10 cellular contexts compared by ENCODE assay signal in genomic region chr17:2777242-2777867, GRCh38. TPM values are rescaled to one million over a fixed set of nuclear protein-coding genes. Genes with fewer than 3 reads are reported as not detected.
A peak's percentile ranks its signal among the peaks of the same experiment; 100 is the strongest.
DNase-seq lines count a peak whose midpoint lies in the region; ATAC-seq and TF ChIP-seq lines count a peak whose summit lies in the region.
"Had no signal": no experiment of that assay in that cellular context is flagged by ENCODE, and none has a peak within 500 bp of the region (broad histone marks: within the 10 kb centered on the region; RNA-seq: fewer than 3 reads in every experiment).

No MANE protein-coding gene starts in this region.

- H2AFZ ChIP-seq in hepatocyte = peak overlapping the region; percentile 33

- peaks cover 36% of the 10 kb centered on the region for H3K27me3 Mint-ChIP-seq in activated CD4-positive, alpha-beta T cell treated with anti-CD3 and anti-CD28 coated beads, Interleukin-2, amount 10 ng/mL, durations not matched to agents 24 days and 14 days
- H3K27me3 Mint-ChIP-seq in activated CD4-positive, alpha-beta T cell treated with anti-CD3 and anti-CD28 coated beads, Interleukin-2, amount 10 ng/mL, durations not matched to agents 7 days and 5 days = peaks cover 62% of the 10 kb centered on the region

- H3K9me3 ChIP-seq in RWPE2 (ENCODE audit: severe bottlenecking) (no peaks in the 10 kb centered on the region), hepatocyte (ENCODE audit: low read depth) (no peaks in the 10 kb centered on the region)

- H3K4me1 Mint-ChIP-seq in activated CD4-positive, alpha-beta T cell treated with anti-CD3 and anti-CD28 coated beads, Interleukin-2, amount 10 ng/mL, durations not matched to agents 24 days and 14 days = peaks cover 2% of the 10 kb centered on the region
- H3K4me1 Mint-ChIP-seq in activated CD4-positive, alpha-beta T cell treated with anti-CD3 and anti-CD28 coated beads, Interleukin-2, amount 10 ng/mL, durations not matched to agents 7 days and 5 days = peaks cover 5% of the 10 kb centered on the region

- H3K4me3 Mint-ChIP-seq in activated CD4-positive, alpha-beta T cell treated with anti-CD3 and anti-CD28 coated beads, Interleukin-2, amount 10 ng/mL, durations not matched to agents 24 days and 14 days = peak overlapping the region; percentile 50
- H3K4me3 Mint-ChIP-seq in activated CD4-positive, alpha-beta T cell treated with anti-CD3 and anti-CD28 coated beads, Interleukin-2, amount 10 ng/mL, durations not matched to agents 7 days and 5 days = no peak overlapping the region

- POLR2A ChIA-PET in activated CD4-positive, alpha-beta T cell treated with anti-CD3 and anti-CD28 coated beads, Interleukin-2, amount 10 ng/mL, durations not matched to agents 7 days and 5 days (lab: Charles Lee) = no interaction called here

- no peak overlapping the region for H3K27ac Mint-ChIP-seq in activated CD4-positive, alpha-beta T cell treated with anti-CD3 and anti-CD28 coated beads, Interleukin-2, amount 10 ng/mL, durations not matched to agents 24 days and 14 days
- H3K27ac Mint-ChIP-seq in activated CD4-positive, alpha-beta T cell treated with anti-CD3 and anti-CD28 coated beads, Interleukin-2, amount 10 ng/mL, durations not matched to agents 7 days and 5 days = no peak overlapping the region

- no peak overlapping the region for H3K27ac ChIP-seq in RWPE2 (ENCODE audit: poor library complexity, severe bottlenecking)
- H3K27ac ChIP-seq in hepatocyte = no peak overlapping the region

- no peak for DNase-seq in activated CD4-positive, alpha-beta T cell treated with anti-CD3 and anti-CD28 coated beads, Interleukin-2, amount 10 ng/mL, durations not matched to agents 24 days and 14 days
- DNase-seq in activated CD4-positive, alpha-beta T cell treated with anti-CD3 and anti-CD28 coated beads, Interleukin-2, amount 10 ng/mL, durations not matched to agents 7 days and 5 days = no peak
- DNase-seq in RWPE2 (ENCODE audit: low spot score) (no peak), hepatocyte (ENCODE audit: low spot score) (no peak), retinal pigment epithelial cell (ENCODE audit: low read depth) (no peak), pons (ENCODE audit: low spot score) (no peak), anterior cingulate cortex (lab: John Stamatoyannopoulos, UW) (no peak)
- DNase-seq: Karpas-422; stimulated activated CD4-positive, alpha-beta T cell treated with anti-CD3 and anti-CD28 coated beads, Interleukin-2, amount 100 ng/mL, for 48 hours had no signal

- H3K27me3 ChIP-seq in RWPE2 (ENCODE audit: insufficient read depth, poor library complexity, severe bottlenecking) = peaks cover 19% of the 10 kb centered on the region
- H3K27me3 ChIP-seq in hepatocyte = peaks cover 12% of the 10 kb centered on the region

- H3K4me3 ChIP-seq in RWPE2 (ENCODE audit: severe bottlenecking) = peak overlapping the region; percentile 37
- peak overlapping the region; percentile 45 for H3K4me3 ChIP-seq in hepatocyte
- H3K4me3 ChIP-seq in retinal pigment epithelial cell (ENCODE audit: low read length) = peak overlapping the region; percentile 25

- H3K36me3 Mint-ChIP-seq in activated CD4-positive, alpha-beta T cell treated with anti-CD3 and anti-CD28 coated beads, Interleukin-2, amount 10 ng/mL, durations not matched to agents 24 days and 14 days (ENCODE audit: low read depth) = no peaks in the 10 kb centered on the region
- H3K36me3 Mint-ChIP-seq in activated CD4-positive, alpha-beta T cell treated with anti-CD3 and anti-CD28 coated beads, Interleukin-2, amount 10 ng/mL, durations not matched to agents 7 days and 5 days (ENCODE audit: low read depth) = no peaks in the 10 kb centered on the region

- H3K4me2 ChIP-seq in hepatocyte = peak overlapping the region; percentile 91

- H3K4me1 ChIP-seq in RWPE2 (ENCODE audit: insufficient read depth, poor library complexity, severe bottlenecking) (no peaks in the 10 kb centered on the region), hepatocyte (ENCODE audit: insufficient read depth) (no peaks in the 10 kb centered on the region)

- ATAC-seq in RWPE2 (ENCODE audit: low read depth) (0 out of 3 replicates have a peak, but pooled peaks have one; percentile 11), GM19035 (IDR thresholded peaks at IDR 0.05; ENCODE audit: unreplicated experiment) (no peak)

- no peak for TF ChIP-seq CTCF in RWPE2 (IDR thresholded peaks at IDR 0.05; ENCODE audit: poor library complexity, severe bottlenecking)
- no peak for TF ChIP-seq CTCF in hepatocyte (IDR thresholded peaks at IDR 0.05; ENCODE audit: poor library complexity)
- no peak for TF ChIP-seq CTCF in retinal pigment epithelial cell (conservative IDR thresholded peaks at IDR 0.05; ENCODE audit: low read depth, low read length)

- CTCF ChIA-PET in activated CD4-positive, alpha-beta T cell treated with anti-CD3 and anti-CD28 coated beads, Interleukin-2, amount 10 ng/mL, durations not matched to agents 7 days and 5 days (lab: Charles Lee) = interaction anchor here (0.7 to 2.3 kb wide), 2 partner anchors 9 to 39 kb away, joined by 3 to 8 read pairs; no protein-coding TSS in a partner anchor

- intact Hi-C loops in activated CD4-positive, alpha-beta T cell treated with anti-CD3 and anti-CD28 coated beads, Interleukin-2, amount 10 ng/mL, durations not matched to agents 24 days and 14 days (cut with micrococcal nuclease) = no loop called here

- no peaks in the 10 kb centered on the region for H4K20me1 ChIP-seq in hepatocyte (ENCODE audit: insufficient read depth, poor library complexity, severe bottlenecking)

- no peaks in the 10 kb centered on the region for H3K9me3 Mint-ChIP-seq in activated CD4-positive, alpha-beta T cell treated with anti-CD3 and anti-CD28 coated beads, Interleukin-2, amount 10 ng/mL, durations not matched to agents 24 days and 14 days
- H3K9me3 Mint-ChIP-seq in activated CD4-positive, alpha-beta T cell treated with anti-CD3 and anti-CD28 coated beads, Interleukin-2, amount 10 ng/mL, durations not matched to agents 7 days and 5 days = no peaks in the 10 kb centered on the region

- WGBS in hepatocyte (ENCODE audit: low lambda C conversion rate, missing lambda C conversion rate) = 34% methylated on average over 11 of the region's 11 CpGs

- H3K36me3 ChIP-seq in RWPE2 (ENCODE audit: low read depth) = no peaks in the 10 kb centered on the region
- no peaks in the 10 kb centered on the region for H3K36me3 ChIP-seq in hepatocyte (replicated peaks; ENCODE audit: insufficient read depth, low read depth)

- H3K9me2 ChIP-seq in hepatocyte (replicated peaks; ENCODE audit: insufficient read depth) = no peaks in the 10 kb centered on the region

- no peaks in the 10 kb centered on the region for H3K79me2 ChIP-seq in hepatocyte

RNA-seq across cellular contexts. Expression of gene RAP1GAP2, which starts 18.9 kb away (rescaled TPM):
- total RNA-seq in activated CD4-positive, alpha-beta T cell treated with anti-CD3 and anti-CD28 coated beads, Interleukin-2, amount 10 ng/mL, durations not matched to agents 24 days and 14 days = 0.79 and 1.5 TPM in 2 replicates
- 10 to 100 TPM; 27.8 to 37.3 TPM for total RNA-seq in activated CD4-positive, alpha-beta T cell treated with anti-CD3 and anti-CD28 coated beads, Interleukin-2, amount 10 ng/mL, durations not matched to agents 7 days and 5 days
- 8.6 and 10.0 TPM in 2 replicates for total RNA-seq in hepatocyte
- 3.0 and 4.6 TPM in 2 replicates for polyA plus RNA-seq in hepatocyte

RNA-seq across cellular contexts. Expression of gene CCDC92B, which starts 27.9 kb away (rescaled TPM):
- 0.14 TPM in 2 replicates for total RNA-seq in activated CD4-positive, alpha-beta T cell treated with anti-CD3 and anti-CD28 coated beads, Interleukin-2, amount 10 ng/mL, durations not matched to agents 24 days and 14 days
- under 1 TPM in 1 of 2 experiments, not detected in 1; 0.08 TPM for total RNA-seq in activated CD4-positive, alpha-beta T cell treated with anti-CD3 and anti-CD28 coated beads, Interleukin-2, amount 10 ng/mL, durations not matched to agents 7 days and 5 days
- 0.12 TPM in 1 of 2 replicates, not detected in the other for total RNA-seq in hepatocyte
- 0.10 TPM in 1 of 2 replicates, not detected in the other for polyA plus RNA-seq in hepatocyte
